Comparison of ENCODE assay signal across 1 cellular context in genomic region chr7:99386584-99387238, GRCh38.
TF ChIP-seq lines count a peak whose summit lies in the region.

No MANE protein-coding gene starts in this region.

TF ChIP-seq in IMR-90, 13 proteins besides CTCF, POLR2A, EP300 and RAD21:
- no peak for TF ChIP-seq MAFK (IDR thresholded peaks at IDR 0.05; ENCODE audit: low read depth, low read length)
- no peak for TF ChIP-seq MAZ (IDR thresholded peaks at IDR 0.05; ENCODE audit: borderline replicate concordance, low read depth, low read length)
- TF ChIP-seq CHD1 (IDR thresholded peaks at IDR 0.05; ENCODE audit: low read depth, low read length): no peak
- no peak for TF ChIP-seq ELK1 (IDR thresholded peaks at IDR 0.05; ENCODE audit: borderline replicate concordance, low read depth, low read length)
- no peak for TF ChIP-seq USF2 (IDR thresholded peaks at IDR 0.05; ENCODE audit: low read depth, low read length)
- TF ChIP-seq BHLHE40 (IDR thresholded peaks at IDR 0.05; ENCODE audit: low read depth, low read length): no peak
- TF ChIP-seq SMC3 (IDR thresholded peaks at IDR 0.05; ENCODE audit: low read depth, low read length): 0 out of 2 replicates have a peak, but pooled peaks have one; percentile 7
TF ChIP-seq in IMR-90: peak in this region for 1.
